ENCODE assay signal across 22 cellular contexts in the genomic region with DNA sequence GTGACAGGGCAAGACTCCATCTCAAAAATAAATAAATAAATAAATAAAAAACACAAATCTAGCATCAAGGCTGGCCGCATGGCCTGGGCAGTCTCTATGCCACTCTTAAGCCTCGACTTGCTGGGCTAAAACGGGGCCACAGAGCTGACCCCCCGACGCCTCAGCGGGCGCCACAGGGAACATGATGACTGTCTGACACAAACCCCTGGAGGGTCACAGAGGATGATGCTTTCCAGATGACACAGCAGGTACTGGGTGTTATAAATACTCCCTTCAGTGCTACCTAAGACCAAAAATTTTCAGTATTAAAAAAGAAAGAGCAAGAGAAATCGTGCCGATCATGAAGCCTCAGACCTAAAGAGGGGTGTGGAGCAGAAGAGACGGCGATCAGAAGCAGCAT.
"Had no signal": no experiment of that assay in that cellular context is flagged by ENCODE, and none has a peak within 500 bp of the region (broad histone marks: within the 10 kb centered on the region; RNA-seq: fewer than 3 reads in every experiment).

No MANE protein-coding gene starts in this region.

- H3K4me3 ChIP-seq: breast epithelium, esophagus squamous epithelium, left ventricle myocardium inferior, neural progenitor cell, thoracic aorta had no signal

- H2AFZ ChIP-seq: neural progenitor cell had no signal

- H3K27me3 ChIP-seq: breast epithelium, esophagus squamous epithelium, neural progenitor cell had no signal

- H3K4me3 Mint-ChIP-seq: activated CD4-positive, alpha-beta memory T cell treated with anti-CD3 and anti-CD28 coated beads for 36 hours; activated naive CD4-positive, alpha-beta T cell treated with anti-CD3 and anti-CD28 coated beads, Interleukin-2, amount 10 ng/mL, durations not matched to agents 7 days and 5 days; activated T-cell treated with anti-CD3 and anti-CD28 coated beads, Interleukin-2, amount 50 U/mL, for 24 hours; neural progenitor cell; stimulated activated naive CD8-positive, alpha-beta T cell treated with anti-CD3 and anti-CD28 coated beads, Interleukin-15, Interleukin-2, amounts not matched to agents 100 ng/mL and 50 ng/mL, for 24 hours had no signal

- H3K4me2 ChIP-seq: neural progenitor cell had no signal

- H3K36me3 ChIP-seq: breast epithelium, left ventricle myocardium inferior, thoracic aorta had no signal

- H3K27ac Mint-ChIP-seq: activated CD4-positive, alpha-beta memory T cell treated with anti-CD3 and anti-CD28 coated beads for 36 hours; activated naive CD4-positive, alpha-beta T cell treated with anti-CD3 and anti-CD28 coated beads, Interleukin-2, amount 10 ng/mL, durations not matched to agents 7 days and 5 days; activated T-cell treated with anti-CD3 and anti-CD28 coated beads, Interleukin-2, amount 50 U/mL, for 24 hours; naive thymus-derived CD4-positive, alpha-beta T cell; neural progenitor cell; stimulated activated naive CD8-positive, alpha-beta T cell treated with anti-CD3 and anti-CD28 coated beads, Interleukin-15, Interleukin-2, amounts not matched to agents 100 ng/mL and 50 ng/mL, for 24 hours had no signal

- H3K9me3 Mint-ChIP-seq: activated T-cell treated with anti-CD3 and anti-CD28 coated beads, Interleukin-2, amount 50 U/mL, for 24 hours had no signal

- H3K4me1 ChIP-seq: breast epithelium, neural progenitor cell had no signal

- DNase-seq: activated CD4-positive, alpha-beta memory T cell treated with anti-CD3 and anti-CD28 coated beads for 36 hours; activated CD4-positive, alpha-beta T cell treated with anti-CD3 and anti-CD28 coated beads for 4 hours; activated CD8-positive, alpha-beta memory T cell treated with anti-CD3 and anti-CD28 coated beads, Interleukin-2, amount 50 U/mL, for 48 hours; activated gamma-delta T cell; activated naive CD4-positive, alpha-beta T cell treated with anti-CD3 and anti-CD28 coated beads, Interleukin-2, amount 10 ng/mL, durations not matched to agents 7 days and 5 days; activated T-cell treated with anti-CD3 and anti-CD28 coated beads, Interleukin-2, amount 50 U/mL, for 24 hours; central memory CD4-positive, alpha-beta T cell; effector CD8-positive, alpha-beta T cell; esophagus squamous epithelium; foreskin melanocyte; left ventricle myocardium inferior; naive thymus-derived CD4-positive, alpha-beta T cell; posterior cingulate gyrus; right cardiac atrium; stimulated activated CD4-positive, alpha-beta T cell treated with anti-CD3 and anti-CD28 coated beads, Interleukin-15, amount 100 ng/mL, for 24 hours; stimulated activated CD4-positive, alpha-beta T cell treated with anti-CD3 and anti-CD28 coated beads, Interleukin-2, amount 100 ng/mL, for 24 hours; trophoblast cell had no signal

- H3K9ac ChIP-seq: neural progenitor cell had no signal

- ATAC-seq: naive thymus-derived CD4-positive, alpha-beta T cell; right cardiac atrium had no signal

- H3K27ac ChIP-seq: breast epithelium, epithelial cell of prostate, esophagus squamous epithelium, left ventricle myocardium inferior, neural progenitor cell, thoracic aorta had no signal

- H3K27me3 Mint-ChIP-seq: activated CD4-positive, alpha-beta memory T cell treated with anti-CD3 and anti-CD28 coated beads for 36 hours; activated naive CD4-positive, alpha-beta T cell treated with anti-CD3 and anti-CD28 coated beads, Interleukin-2, amount 10 ng/mL, durations not matched to agents 7 days and 5 days; activated T-cell treated with anti-CD3 and anti-CD28 coated beads, Interleukin-2, amount 50 U/mL, for 24 hours; naive thymus-derived CD4-positive, alpha-beta T cell; stimulated activated naive CD8-positive, alpha-beta T cell treated with anti-CD3 and anti-CD28 coated beads, Interleukin-15, Interleukin-2, amounts not matched to agents 100 ng/mL and 50 ng/mL, for 24 hours had no signal
